Comparison of ENCODE assay signal across 3 cellular contexts in the genomic region with DNA sequence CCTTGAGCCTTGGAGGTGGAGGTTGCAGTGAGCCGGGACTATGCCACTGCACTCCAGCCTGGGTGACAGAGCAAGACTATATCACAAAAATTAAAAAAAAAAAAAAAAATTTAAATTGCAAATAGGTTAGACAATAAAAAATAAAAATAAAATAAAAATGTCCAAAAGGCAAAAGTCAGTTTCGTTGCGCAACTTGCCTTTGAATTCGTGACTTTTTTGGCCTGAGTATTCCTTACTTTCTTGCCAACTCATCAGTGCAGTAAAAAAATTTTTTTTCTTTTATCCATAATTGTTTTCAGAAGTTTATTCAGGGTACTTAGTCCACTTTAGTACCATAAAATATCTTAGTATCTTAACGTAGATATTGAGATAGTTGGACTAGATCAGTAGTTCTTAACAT.
TF ChIP-seq lines count a peak whose summit lies in the region.

No MANE protein-coding gene starts in this region.

TF ChIP-seq in HepG2, 621 proteins besides CTCF, POLR2A, EP300 and RAD21:
- TF ChIP-seq ZNF263 (CRISPR knock-in tag; IDR thresholded peaks at IDR 0.05) (no peak), ZNF746 (CRISPR knock-in tag; IDR thresholded peaks at IDR 0.05) (no peak), PCBP1 (IDR thresholded peaks at IDR 0.05; ENCODE audit: borderline replicate concordance, low read depth, low read length) (no peak), CEBPB (IDR thresholded peaks at IDR 0.05; ENCODE audit: borderline replicate concordance, low read depth, low read length) (peak; percentile 67), SKI (IDR thresholded peaks at IDR 0.05; ENCODE audit: partially characterized antibody) (no peak)
TF ChIP-seq in HepG2: peak in this region for 1.

TF ChIP-seq in H1, 55 proteins besides CTCF, POLR2A, EP300 and RAD21:
- TF ChIP-seq, protein P1, sequence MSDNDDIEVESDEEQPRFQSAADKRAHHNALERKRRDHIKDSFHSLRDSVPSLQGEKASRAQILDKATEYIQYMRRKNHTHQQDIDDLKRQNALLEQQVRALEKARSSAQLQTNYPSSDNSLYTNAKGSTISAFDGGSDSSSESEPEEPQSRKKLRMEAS (IDR thresholded peaks at IDR 0.05), result no peak
- peak; percentile 60; the same call in 1 of the 2 replicates for TF ChIP-seq CEBPB (IDR thresholded peaks at IDR 0.05; ENCODE audit: low read depth, low read length)
- no peak for TF ChIP-seq NANOG (IDR thresholded peaks at IDR 0.05; ENCODE audit: insufficient read depth, low read depth, low read length, poor library complexity, severe bottlenecking)
- TF ChIP-seq, protein P2, sequence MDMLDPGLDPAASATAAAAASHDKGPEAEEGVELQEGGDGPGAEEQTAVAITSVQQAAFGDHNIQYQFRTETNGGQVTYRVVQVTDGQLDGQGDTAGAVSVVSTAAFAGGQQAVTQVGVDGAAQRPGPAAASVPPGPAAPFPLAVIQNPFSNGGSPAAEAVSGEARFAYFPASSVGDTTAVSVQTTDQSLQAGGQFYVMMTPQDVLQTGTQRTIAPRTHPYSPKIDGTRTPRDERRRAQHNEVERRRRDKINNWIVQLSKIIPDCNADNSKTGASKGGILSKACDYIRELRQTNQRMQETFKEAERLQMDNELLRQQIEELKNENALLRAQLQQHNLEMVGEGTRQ (IDR thresholded peaks at IDR 0.05; ENCODE audit: low read length), result no peak
- no peak for TF ChIP-seq KDM1A (IDR thresholded peaks at IDR 0.05; ENCODE audit: borderline replicate concordance, low read length)

TF ChIP-seq in HEK293T, 16 proteins besides CTCF, POLR2A, EP300 and RAD21:
- TF ChIP-seq FOXK2 (IDR thresholded peaks at IDR 0.05) (no peak), SP1 (IDR thresholded peaks at IDR 0.05) (no peak), LEF1 (IDR thresholded peaks at IDR 0.05; ENCODE audit: borderline replicate concordance) (no peak), ZNF384 (IDR thresholded peaks at IDR 0.05) (no peak), L3MBTL2 (conservative IDR thresholded peaks at IDR 0.05) (no peak), FOXA1 (IDR thresholded peaks at IDR 0.05) (no peak), TARDBP (IDR thresholded peaks at IDR 0.05) (no peak), NFRKB (IDR thresholded peaks at IDR 0.05) (no peak), CTBP1 (IDR thresholded peaks at IDR 0.05; ENCODE audit: borderline replicate concordance) (no peak), BHLHE40 (IDR thresholded peaks at IDR 0.05; ENCODE audit: borderline replicate concordance) (no peak), FOXM1 (IDR thresholded peaks at IDR 0.05; ENCODE audit: borderline replicate concordance) (no peak), SUZ12 (IDR thresholded peaks at IDR 0.05) (no peak), ARNT (IDR thresholded peaks at IDR 0.05) (no peak), HDGF (IDR thresholded peaks at IDR 0.05; ENCODE audit: borderline replicate concordance) (no peak), ELF4 (IDR thresholded peaks at IDR 0.05) (no peak)
- TF ChIP-seq, protein P3, sequence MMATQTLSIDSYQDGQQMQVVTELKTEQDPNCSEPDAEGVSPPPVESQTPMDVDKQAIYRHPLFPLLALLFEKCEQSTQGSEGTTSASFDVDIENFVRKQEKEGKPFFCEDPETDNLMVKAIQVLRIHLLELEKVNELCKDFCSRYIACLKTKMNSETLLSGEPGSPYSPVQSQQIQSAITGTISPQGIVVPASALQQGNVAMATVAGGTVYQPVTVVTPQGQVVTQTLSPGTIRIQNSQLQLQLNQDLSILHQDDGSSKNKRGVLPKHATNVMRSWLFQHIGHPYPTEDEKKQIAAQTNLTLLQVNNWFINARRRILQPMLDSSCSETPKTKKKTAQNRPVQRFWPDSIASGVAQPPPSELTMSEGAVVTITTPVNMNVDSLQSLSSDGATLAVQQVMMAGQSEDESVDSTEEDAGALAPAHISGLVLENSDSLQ (IDR thresholded peaks at IDR 0.05), result no peak
TF ChIP-seq in HEK293T: peak in this region for 0.
